ENCODE assay signal across 1 cellular context in the genomic region with DNA sequence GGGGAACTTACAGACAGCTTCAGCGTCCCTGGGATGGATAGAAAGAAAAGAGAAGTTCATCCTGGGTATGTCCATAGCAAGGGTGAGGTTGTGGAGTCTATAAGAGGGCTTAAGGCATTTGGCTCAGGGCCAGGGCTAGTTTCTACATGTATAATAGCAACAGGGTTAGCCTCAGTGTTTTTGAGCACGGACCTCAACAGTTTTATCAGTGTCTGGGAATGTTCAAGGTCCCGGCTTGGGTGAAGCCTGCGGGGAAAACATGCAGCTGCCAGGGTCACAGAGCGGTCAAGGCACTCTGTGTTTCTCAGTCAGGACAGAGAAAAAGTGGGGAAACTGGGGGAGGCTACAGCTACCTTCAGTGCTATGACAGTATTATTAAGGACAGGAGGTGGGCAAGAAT.
TF ChIP-seq lines count a peak whose summit lies in the region.

No MANE protein-coding gene starts in this region.

TF ChIP-seq in GM23338, 12 proteins besides CTCF, POLR2A, EP300 and RAD21 (continued from another document):
- TF ChIP-seq, protein P1, sequence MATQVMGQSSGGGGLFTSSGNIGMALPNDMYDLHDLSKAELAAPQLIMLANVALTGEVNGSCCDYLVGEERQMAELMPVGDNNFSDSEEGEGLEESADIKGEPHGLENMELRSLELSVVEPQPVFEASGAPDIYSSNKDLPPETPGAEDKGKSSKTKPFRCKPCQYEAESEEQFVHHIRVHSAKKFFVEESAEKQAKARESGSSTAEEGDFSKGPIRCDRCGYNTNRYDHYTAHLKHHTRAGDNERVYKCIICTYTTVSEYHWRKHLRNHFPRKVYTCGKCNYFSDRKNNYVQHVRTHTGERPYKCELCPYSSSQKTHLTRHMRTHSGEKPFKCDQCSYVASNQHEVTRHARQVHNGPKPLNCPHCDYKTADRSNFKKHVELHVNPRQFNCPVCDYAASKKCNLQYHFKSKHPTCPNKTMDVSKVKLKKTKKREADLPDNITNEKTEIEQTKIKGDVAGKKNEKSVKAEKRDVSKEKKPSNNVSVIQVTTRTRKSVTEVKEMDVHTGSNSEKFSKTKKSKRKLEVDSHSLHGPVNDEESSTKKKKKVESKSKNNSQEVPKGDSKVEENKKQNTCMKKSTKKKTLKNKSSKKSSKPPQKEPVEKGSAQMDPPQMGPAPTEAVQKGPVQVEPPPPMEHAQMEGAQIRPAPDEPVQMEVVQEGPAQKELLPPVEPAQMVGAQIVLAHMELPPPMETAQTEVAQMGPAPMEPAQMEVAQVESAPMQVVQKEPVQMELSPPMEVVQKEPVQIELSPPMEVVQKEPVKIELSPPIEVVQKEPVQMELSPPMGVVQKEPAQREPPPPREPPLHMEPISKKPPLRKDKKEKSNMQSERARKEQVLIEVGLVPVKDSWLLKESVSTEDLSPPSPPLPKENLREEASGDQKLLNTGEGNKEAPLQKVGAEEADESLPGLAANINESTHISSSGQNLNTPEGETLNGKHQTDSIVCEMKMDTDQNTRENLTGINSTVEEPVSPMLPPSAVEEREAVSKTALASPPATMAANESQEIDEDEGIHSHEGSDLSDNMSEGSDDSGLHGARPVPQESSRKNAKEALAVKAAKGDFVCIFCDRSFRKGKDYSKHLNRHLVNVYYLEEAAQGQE (IDR thresholded peaks at IDR 0.05; ENCODE audit: unreplicated experiment): no peak
- TF ChIP-seq, protein P2, sequence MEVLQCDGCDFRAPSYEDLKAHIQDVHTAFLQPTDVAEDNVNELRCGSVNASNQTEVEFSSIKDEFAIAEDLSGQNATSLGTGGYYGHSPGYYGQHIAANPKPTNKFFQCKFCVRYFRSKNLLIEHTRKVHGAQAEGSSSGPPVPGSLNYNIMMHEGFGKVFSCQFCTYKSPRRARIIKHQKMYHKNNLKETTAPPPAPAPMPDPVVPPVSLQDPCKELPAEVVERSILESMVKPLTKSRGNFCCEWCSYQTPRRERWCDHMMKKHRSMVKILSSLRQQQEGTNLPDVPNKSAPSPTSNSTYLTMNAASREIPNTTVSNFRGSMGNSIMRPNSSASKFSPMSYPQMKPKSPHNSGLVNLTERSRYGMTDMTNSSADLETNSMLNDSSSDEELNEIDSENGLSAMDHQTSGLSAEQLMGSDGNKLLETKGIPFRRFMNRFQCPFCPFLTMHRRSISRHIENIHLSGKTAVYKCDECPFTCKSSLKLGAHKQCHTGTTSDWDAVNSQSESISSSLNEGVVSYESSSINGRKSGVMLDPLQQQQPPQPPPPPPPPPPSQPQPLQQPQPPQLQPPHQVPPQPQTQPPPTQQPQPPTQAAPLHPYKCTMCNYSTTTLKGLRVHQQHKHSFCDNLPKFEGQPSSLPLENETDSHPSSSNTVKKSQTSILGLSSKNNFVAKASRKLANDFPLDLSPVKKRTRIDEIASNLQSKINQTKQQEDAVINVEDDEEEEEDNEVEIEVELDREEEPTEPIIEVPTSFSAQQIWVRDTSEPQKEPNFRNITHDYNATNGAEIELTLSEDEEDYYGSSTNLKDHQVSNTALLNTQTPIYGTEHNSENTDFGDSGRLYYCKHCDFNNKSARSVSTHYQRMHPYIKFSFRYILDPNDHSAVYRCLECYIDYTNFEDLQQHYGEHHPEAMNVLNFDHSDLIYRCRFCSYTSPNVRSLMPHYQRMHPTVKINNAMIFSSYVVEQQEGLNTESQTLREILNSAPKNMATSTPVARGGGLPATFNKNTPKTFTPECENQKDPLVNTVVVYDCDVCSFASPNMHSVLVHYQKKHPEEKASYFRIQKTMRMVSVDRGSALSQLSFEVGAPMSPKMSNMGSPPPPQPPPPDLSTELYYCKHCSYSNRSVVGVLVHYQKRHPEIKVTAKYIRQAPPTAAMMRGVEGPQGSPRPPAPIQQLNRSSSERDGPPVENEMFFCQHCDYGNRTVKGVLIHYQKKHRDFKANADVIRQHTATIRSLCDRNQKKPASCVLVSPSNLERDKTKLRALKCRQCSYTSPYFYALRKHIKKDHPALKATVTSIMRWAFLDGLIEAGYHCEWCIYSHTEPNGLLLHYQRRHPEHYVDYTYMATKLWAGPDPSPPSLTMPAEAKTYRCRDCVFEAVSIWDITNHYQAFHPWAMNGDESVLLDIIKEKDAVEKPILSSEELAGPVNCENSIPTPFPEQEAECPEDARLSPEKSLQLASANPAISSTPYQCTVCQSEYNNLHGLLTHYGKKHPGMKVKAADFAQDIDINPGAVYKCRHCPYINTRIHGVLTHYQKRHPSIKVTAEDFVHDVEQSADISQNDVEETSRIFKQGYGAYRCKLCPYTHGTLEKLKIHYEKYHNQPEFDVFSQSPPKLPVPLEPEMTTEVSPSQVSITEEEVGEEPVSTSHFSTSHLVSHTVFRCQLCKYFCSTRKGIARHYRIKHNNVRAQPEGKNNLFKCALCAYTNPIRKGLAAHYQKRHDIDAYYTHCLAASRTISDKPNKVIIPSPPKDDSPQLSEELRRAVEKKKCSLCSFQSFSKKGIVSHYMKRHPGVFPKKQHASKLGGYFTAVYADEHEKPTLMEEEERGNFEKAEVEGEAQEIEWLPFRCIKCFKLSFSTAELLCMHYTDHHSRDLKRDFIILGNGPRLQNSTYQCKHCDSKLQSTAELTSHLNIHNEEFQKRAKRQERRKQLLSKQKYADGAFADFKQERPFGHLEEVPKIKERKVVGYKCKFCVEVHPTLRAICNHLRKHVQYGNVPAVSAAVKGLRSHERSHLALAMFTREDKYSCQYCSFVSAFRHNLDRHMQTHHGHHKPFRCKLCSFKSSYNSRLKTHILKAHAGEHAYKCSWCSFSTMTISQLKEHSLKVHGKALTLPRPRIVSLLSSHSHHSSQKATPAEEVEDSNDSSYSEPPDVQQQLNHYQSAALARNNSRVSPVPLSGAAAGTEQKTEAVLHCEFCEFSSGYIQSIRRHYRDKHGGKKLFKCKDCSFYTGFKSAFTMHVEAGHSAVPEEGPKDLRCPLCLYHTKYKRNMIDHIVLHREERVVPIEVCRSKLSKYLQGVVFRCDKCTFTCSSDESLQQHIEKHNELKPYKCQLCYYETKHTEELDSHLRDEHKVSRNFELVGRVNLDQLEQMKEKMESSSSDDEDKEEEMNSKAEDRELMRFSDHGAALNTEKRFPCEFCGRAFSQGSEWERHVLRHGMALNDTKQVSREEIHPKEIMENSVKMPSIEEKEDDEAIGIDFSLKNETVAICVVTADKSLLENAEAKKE (CRISPR knock-in tag; IDR thresholded peaks at IDR 0.05): no peak
- TF ChIP-seq CREB1 (CRISPR knock-in tag; IDR thresholded peaks at IDR 0.05; ENCODE audit: low read depth) (no peak), EZH2phosphoT487 (IDR thresholded peaks at IDR 0.05; ENCODE audit: unreplicated experiment) (no peak), NANOG (IDR thresholded peaks at IDR 0.05; ENCODE audit: borderline replicate concordance) (no peak)
TF ChIP-seq in GM23338: peak in this region for 0.
